ENCODE assay signal across 11 cellular contexts in the genomic region with DNA sequence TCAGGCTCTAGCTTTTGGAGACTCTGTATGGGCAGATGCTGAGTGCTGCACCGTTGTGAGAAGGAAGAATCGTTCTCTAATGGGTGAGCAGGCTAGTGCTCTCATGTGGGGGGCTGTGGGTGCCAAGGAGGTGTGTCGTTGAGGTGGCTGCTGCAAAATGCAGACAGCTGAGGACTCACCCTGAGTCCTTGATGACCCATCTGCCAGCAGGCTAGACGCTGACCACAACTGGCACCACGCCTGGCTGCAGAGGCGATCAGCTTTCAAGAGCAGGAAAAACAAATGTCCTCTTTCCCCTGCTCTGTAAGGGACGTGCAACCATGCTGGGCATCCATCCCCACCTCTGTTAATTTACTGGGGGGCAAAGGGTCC. TPM values are rescaled to one million over a fixed set of nuclear protein-coding genes. Genes with fewer than 3 reads are reported as not detected.
DNase-seq lines count a peak whose midpoint lies in the region; ATAC-seq and TF ChIP-seq lines count a peak whose summit lies in the region.
"Had no signal": no experiment of that assay in that cellular context is flagged by ENCODE, and none has a peak within 500 bp of the region (broad histone marks: within the 10 kb centered on the region; RNA-seq: fewer than 3 reads in every experiment).

No MANE protein-coding gene starts in this region.

- no peaks in the 10 kb centered on the region for H3K27me3 Mint-ChIP-seq in HFFc6 (ENCODE audit: insufficient read depth)
- H3K27me3 Mint-ChIP-seq in activated CD4-positive, alpha-beta T cell treated with anti-CD3 and anti-CD28 coated beads for 36 hours: no peaks in the 10 kb centered on the region

- peak overlapping the region; percentile 82 for H3K27ac Mint-ChIP-seq in HFFc6
- no peak overlapping the region for H3K27ac Mint-ChIP-seq in activated CD4-positive, alpha-beta T cell treated with anti-CD3 and anti-CD28 coated beads for 36 hours

- peaks cover 65% of the 10 kb centered on the region for H3K4me1 Mint-ChIP-seq in HFFc6 (ENCODE audit: low read depth)
- H3K4me1 Mint-ChIP-seq in activated CD4-positive, alpha-beta T cell treated with anti-CD3 and anti-CD28 coated beads for 36 hours: peaks cover 55% of the 10 kb centered on the region

- no peaks in the 10 kb centered on the region for H3K9me3 Mint-ChIP-seq in HFFc6
- H3K9me3 Mint-ChIP-seq in activated CD4-positive, alpha-beta T cell treated with anti-CD3 and anti-CD28 coated beads for 36 hours (ENCODE audit: low read depth): no peaks in the 10 kb centered on the region

- no peak for TF ChIP-seq CTCF in HFFc6 (IDR thresholded peaks at IDR 0.05)

- DNase-seq in A172 (ENCODE audit: low spot score): peak; percentile 77
- DNase-seq in HFFc6: peak; percentile 81
- peak; percentile 90 for DNase-seq in glomerular visceral epithelial cell (ENCODE audit: extremely low spot score)
- no peak for DNase-seq in activated CD4-positive, alpha-beta T cell treated with anti-CD3 and anti-CD28 coated beads for 36 hours
- DNase-seq in SW480 (ENCODE audit: low spot score): no peak
- DNase-seq: activated T-cell treated with anti-CD3 and anti-CD28 coated beads for 4 hours; C1 segment of cervical spinal cord; NK-92 treated with Interleukin-12 subunit alpha and Interleukin-12 subunit beta, amount 100 ng/mL, for 24 hours had no signal

- peak overlapping the region; percentile 77 for H3K4me3 Mint-ChIP-seq in HFFc6
- no peak overlapping the region for H3K4me3 Mint-ChIP-seq in activated CD4-positive, alpha-beta T cell treated with anti-CD3 and anti-CD28 coated beads for 36 hours

- CTCF ChIA-PET in activated CD4-positive, alpha-beta T cell treated with anti-CD3 and anti-CD28 coated beads for 36 hours (lab: Charles Lee): interaction anchor here (1.2 to 3.6 kb wide), 3 partner anchors 21 to 505 kb away, joined by 3 to 16 read pairs (median 4); a partner anchor contains a TSS

- intact Hi-C loops in activated CD4-positive, alpha-beta T cell treated with anti-CD3 and anti-CD28 coated beads for 36 hours (cut with DNase I, micrococcal nuclease): no loop called here

- ATAC-seq in SK-N-SH treated with all-trans-retinoic acid at 6 μM for 48 hours (peak; percentile 70), GM21529 (IDR thresholded peaks at IDR 0.05; ENCODE audit: unreplicated experiment) (no peak), GM19328 (IDR thresholded peaks at IDR 0.05; ENCODE audit: unreplicated experiment) (no peak)
- no peak for ATAC-seq in activated CD4-positive, alpha-beta T cell treated with anti-CD3 and anti-CD28 coated beads for 36 hours

- peaks cover 5% of the 10 kb centered on the region; the same call in 1 of the 2 replicates for H3K36me3 Mint-ChIP-seq in HFFc6 (ENCODE audit: low read depth)
- no peaks in the 10 kb centered on the region for H3K36me3 Mint-ChIP-seq in activated CD4-positive, alpha-beta T cell treated with anti-CD3 and anti-CD28 coated beads for 36 hours (ENCODE audit: low read depth)

- POLR2A ChIA-PET in activated CD4-positive, alpha-beta T cell treated with anti-CD3 and anti-CD28 coated beads for 36 hours (lab: Charles Lee): no interaction called here

TF ChIP-seq in SK-N-SH treated with all-trans-retinoic acid at 6 μM for 48 hours, 23 proteins besides CTCF, POLR2A, EP300 and RAD21:
- TF ChIP-seq OSR1 (CRISPR knock-in tag; IDR thresholded peaks at IDR 0.05) (no peak), ZFP30 (CRISPR knock-in tag; IDR thresholded peaks at IDR 0.05) (no peak), RARB (CRISPR knock-in tag; IDR thresholded peaks at IDR 0.05) (no peak)
- TF ChIP-seq, protein P1, sequence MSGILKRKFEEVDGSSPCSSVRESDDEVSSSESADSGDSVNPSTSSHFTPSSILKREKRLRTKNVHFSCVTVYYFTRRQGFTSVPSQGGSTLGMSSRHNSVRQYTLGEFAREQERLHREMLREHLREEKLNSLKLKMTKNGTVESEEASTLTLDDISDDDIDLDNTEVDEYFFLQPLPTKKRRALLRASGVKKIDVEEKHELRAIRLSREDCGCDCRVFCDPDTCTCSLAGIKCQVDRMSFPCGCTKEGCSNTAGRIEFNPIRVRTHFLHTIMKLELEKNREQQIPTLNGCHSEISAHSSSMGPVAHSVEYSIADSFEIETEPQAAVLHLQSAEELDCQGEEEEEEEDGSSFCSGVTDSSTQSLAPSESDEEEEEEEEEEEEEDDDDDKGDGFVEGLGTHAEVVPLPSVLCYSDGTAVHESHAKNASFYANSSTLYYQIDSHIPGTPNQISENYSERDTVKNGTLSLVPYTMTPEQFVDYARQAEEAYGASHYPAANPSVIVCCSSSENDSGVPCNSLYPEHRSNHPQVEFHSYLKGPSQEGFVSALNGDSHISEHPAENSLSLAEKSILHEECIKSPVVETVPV (CRISPR knock-in tag; IDR thresholded peaks at IDR 0.05): no peak
- TF ChIP-seq, protein P2, sequence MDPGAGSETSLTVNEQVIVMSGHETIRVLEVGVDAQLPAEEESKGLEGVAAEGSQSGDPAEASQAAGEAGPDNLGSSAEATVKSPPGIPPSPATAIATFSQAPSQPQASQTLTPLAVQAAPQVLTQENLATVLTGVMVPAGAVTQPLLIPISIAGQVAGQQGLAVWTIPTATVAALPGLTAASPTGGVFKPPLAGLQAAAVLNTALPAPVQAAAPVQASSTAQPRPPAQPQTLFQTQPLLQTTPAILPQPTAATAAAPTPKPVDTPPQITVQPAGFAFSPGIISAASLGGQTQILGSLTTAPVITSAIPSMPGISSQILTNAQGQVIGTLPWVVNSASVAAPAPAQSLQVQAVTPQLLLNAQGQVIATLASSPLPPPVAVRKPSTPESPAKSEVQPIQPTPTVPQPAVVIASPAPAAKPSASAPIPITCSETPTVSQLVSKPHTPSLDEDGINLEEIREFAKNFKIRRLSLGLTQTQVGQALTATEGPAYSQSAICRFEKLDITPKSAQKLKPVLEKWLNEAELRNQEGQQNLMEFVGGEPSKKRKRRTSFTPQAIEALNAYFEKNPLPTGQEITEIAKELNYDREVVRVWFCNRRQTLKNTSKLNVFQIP (CRISPR knock-in tag; IDR thresholded peaks at IDR 0.05; ENCODE audit: borderline replicate concordance, low read depth): no peak
- TF ChIP-seq, protein P3, sequence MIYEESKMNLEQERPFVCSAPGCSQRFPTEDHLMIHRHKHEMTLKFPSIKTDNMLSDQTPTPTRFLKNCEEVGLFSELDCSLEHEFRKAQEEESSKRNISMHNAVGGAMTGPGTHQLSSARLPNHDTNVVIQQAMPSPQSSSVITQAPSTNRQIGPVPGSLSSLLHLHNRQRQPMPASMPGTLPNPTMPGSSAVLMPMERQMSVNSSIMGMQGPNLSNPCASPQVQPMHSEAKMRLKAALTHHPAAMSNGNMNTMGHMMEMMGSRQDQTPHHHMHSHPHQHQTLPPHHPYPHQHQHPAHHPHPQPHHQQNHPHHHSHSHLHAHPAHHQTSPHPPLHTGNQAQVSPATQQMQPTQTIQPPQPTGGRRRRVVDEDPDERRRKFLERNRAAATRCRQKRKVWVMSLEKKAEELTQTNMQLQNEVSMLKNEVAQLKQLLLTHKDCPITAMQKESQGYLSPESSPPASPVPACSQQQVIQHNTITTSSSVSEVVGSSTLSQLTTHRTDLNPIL (CRISPR knock-in tag; IDR thresholded peaks at IDR 0.05; ENCODE audit: low read depth): no peak

RNA-seq across cellular contexts. Expression of a gene that starts 48.2 kb away (rescaled TPM):
- 45.4 and 50.3 TPM in 2 replicates for total RNA-seq in A172 (2014; rRNA removed; shearing (Covaris generic))
- 10 to 100 TPM; 22.7 to 34.8 (median 31.6) TPM for total RNA-seq in HFFc6 (2021; fragmentation: NEBNext Ultra II Directional; extraction: Animal tissue kit (Norgen Biotek cat#: 25700))
- total RNA-seq in activated CD4-positive, alpha-beta T cell treated with anti-CD3 and anti-CD28 coated beads for 36 hours: 10 to 100 TPM; 62.2 to 79.9 TPM

RNA-seq across cellular contexts. Expression of a gene that starts 54.3 kb away (rescaled TPM):
- 463 and 550 TPM in 2 replicates for total RNA-seq in A172 (2014; rRNA removed; shearing (Covaris generic))
- total RNA-seq in HFFc6 (2021; fragmentation: NEBNext Ultra II Directional; extraction: Animal tissue kit (Norgen Biotek cat#: 25700)): 100 to 1,000 TPM; 446 to 523 (median 503) TPM
- total RNA-seq in activated CD4-positive, alpha-beta T cell treated with anti-CD3 and anti-CD28 coated beads for 36 hours: 100 to 1,000 TPM; 375 to 515 TPM

Comparison
In these comparisons a context has a peak if more than half of its experiments do, and no peak if none do; other contexts are left out.
1. DNase-seq: peak in A172 (single experiment), HFFc6 (single experiment) and glomerular visceral epithelial cell (single experiment); none in activated CD4-positive, alpha-beta T cell treated with anti-CD3 and anti-CD28 coated beads for 36 hours (single experiment) and SW480 (single experiment).